Comparison of ENCODE assay signal across 1 cellular context in genomic region chr12:57514720-57515467, GRCh38.
TF ChIP-seq lines count a peak whose summit lies in the region.

No MANE protein-coding gene starts in this region.

TF ChIP-seq in H1, 55 proteins besides CTCF, POLR2A, EP300 and RAD21:
- no peak for TF ChIP-seq PHF8 (conservative IDR thresholded peaks at IDR 0.05; ENCODE audit: low read depth, low read length)
- no peak for TF ChIP-seq RFX5 (IDR thresholded peaks at IDR 0.05; ENCODE audit: borderline replicate concordance, low read depth, low read length)
- TF ChIP-seq POLR2AphosphoS5 (IDR thresholded peaks at IDR 0.05; ENCODE audit: low read depth, low read length) = peak; percentile 23; the same call in 1 of the 2 replicates
- no peak for TF ChIP-seq BACH1 (IDR thresholded peaks at IDR 0.05; ENCODE audit: low read length)
- no peak for TF ChIP-seq USF2 (IDR thresholded peaks at IDR 0.05; ENCODE audit: low read length)
- no peak for TF ChIP-seq SIN3A (conservative IDR thresholded peaks at IDR 0.05 in 1 of 2, IDR thresholded peaks at IDR 0.05 in 1 of 2; ENCODE audit: low read depth in 1 of 2, low read length in 2 of 2)
